ENCODE assay signal across 16 cellular contexts in genomic region chr1:160538985-160539651, GRCh38. TPM values are rescaled to one million over a fixed set of nuclear protein-coding genes. Genes with fewer than 3 reads are reported as not detected.
DNase-seq lines count a peak whose midpoint lies in the region; ATAC-seq, FAIRE-seq and TF ChIP-seq lines count a peak whose summit lies in the region.
"Had no signal": no experiment of that assay in that cellular context is flagged by ENCODE, and none has a peak within 500 bp of the region (broad histone marks: within the 10 kb centered on the region; RNA-seq: fewer than 3 reads in every experiment).

No MANE protein-coding gene starts in this region.

- H3K4me2 ChIP-seq in BLaER1 treated with 17β-estradiol and CSF1 and Interleukin-3, amounts not matched to agents 10 nM and 100 nM, result peak overlapping the region; percentile 69 to 96 (median 78)
- peak overlapping the region; percentile 71 for H3K4me2 ChIP-seq in HepG2 (ENCODE audit: low read depth, low read length)

- CTCF ChIA-PET in HepG2 (lab: Yijun Ruan, JAX; ENCODE audit: low intra/inter-chr PET ratio, low total read pairs), result no interaction called here

- H4K20me1 ChIP-seq in BLaER1 treated with 17β-estradiol and CSF1 and Interleukin-3, amounts not matched to agents 10 nM and 100 nM, result no peaks in the 10 kb centered on the region
- H4K20me1 ChIP-seq in HepG2 (ENCODE audit: insufficient read depth, low read length), result no peaks in the 10 kb centered on the region

- in situ Hi-C loops in HepG2 (cut with HindIII; ENCODE audit: extremely low pct_ligation_motif_present, low pct_unique_long_range_greater_than_20kb), result no loop called here

- TF ChIP-seq POLR2A in HepG2 (IDR thresholded peaks at IDR 0.05; ENCODE audit: insufficient read depth in 1 of 2, low read depth in 2 of 2, low read length in 2 of 2) (no peak), suprapubic skin (IDR thresholded peaks at IDR 0.05) (no peak)

- peak overlapping the region; percentile 38 for H3K4me3 Mint-ChIP-seq in activated T-helper 1 cell treated with anti-CD3 and anti-CD28 coated beads, Interleukin-12 subunit alpha, Interleukin-12 subunit beta, Interleukin-2, Interleukin-4 antibody, amounts not matched to agents 30 ng/mL and 10 ng/mL and 1 ng/mL, durations not matched to agents 14 hours and 24 hours and 36 hours

- H3K27me3 Mint-ChIP-seq in activated T-helper 1 cell treated with anti-CD3 and anti-CD28 coated beads, Interleukin-12 subunit alpha, Interleukin-12 subunit beta, Interleukin-2, Interleukin-4 antibody, amounts not matched to agents 30 ng/mL and 10 ng/mL and 1 ng/mL, durations not matched to agents 14 hours and 24 hours and 36 hours (ENCODE audit: insufficient read depth), result no peaks in the 10 kb centered on the region

- WGBS in HepG2 (ENCODE audit: low lambda C conversion rate), result 8% methylated on average over 5 of the region's 5 CpGs
- WGBS in suprapubic skin, result 66% methylated on average over 5 of the region's 5 CpGs

- TF ChIP-seq EP300 in HepG2 (IDR thresholded peaks at IDR 0.05; ENCODE audit: low read depth in 2 of 2, low read length in 2 of 2) (no peak; a peak in 1 of 4 replicates), HepG2 (CRISPR knock-in tag; IDR thresholded peaks at IDR 0.05; ENCODE audit: borderline replicate concordance) (no peak), suprapubic skin (IDR thresholded peaks at IDR 0.05) (no peak)

- H2AFZ ChIP-seq in HepG2 (ENCODE audit: low read length), result no peak overlapping the region

- peaks cover 23 to 41% (median 30%) of the 10 kb centered on the region in 11 experiments for H3K9me3 ChIP-seq in BLaER1 treated with 17β-estradiol and CSF1 and Interleukin-3, amounts not matched to agents 10 nM and 100 nM (replicated peaks in 1 of 11)
- peaks cover 11% of the 10 kb centered on the region for H3K9me3 ChIP-seq in HepG2 (ENCODE audit: low read length)
- peaks cover 16% of the 10 kb centered on the region for H3K9me3 ChIP-seq in suprapubic skin

- H3K4me1 ChIP-seq in BLaER1 treated with 17β-estradiol and CSF1 and Interleukin-3, amounts not matched to agents 10 nM and 100 nM, result peaks cover 36 to 51% (median 41%) of the 10 kb centered on the region in 10 experiments
- H3K4me1 ChIP-seq in HepG2 (ENCODE audit: insufficient read depth, low read length) (peaks cover 47% of the 10 kb centered on the region), suprapubic skin (no peaks in the 10 kb centered on the region)
- H3K4me1 ChIP-seq: sigmoid colon had no signal

- no peak for TF ChIP-seq RAD21 in HepG2 (CRISPR knock-in tag; IDR thresholded peaks at IDR 0.05)

- intact Hi-C loops in activated T-helper 1 cell treated with anti-CD3 and anti-CD28 coated beads, Interleukin-12 subunit alpha, Interleukin-12 subunit beta, Interleukin-2, Interleukin-4 antibody, amounts not matched to agents 30 ng/mL and 10 ng/mL and 1 ng/mL, durations not matched to agents 14 hours and 24 hours and 36 hours (cut with micrococcal nuclease), result no loop called here
- intact Hi-C loops in HepG2 (cut with micrococcal nuclease; ENCODE audit: unreplicated experiment), result no loop called here

- H3K4me1 Mint-ChIP-seq in activated T-helper 1 cell treated with anti-CD3 and anti-CD28 coated beads, Interleukin-12 subunit alpha, Interleukin-12 subunit beta, Interleukin-2, Interleukin-4 antibody, amounts not matched to agents 30 ng/mL and 10 ng/mL and 1 ng/mL, durations not matched to agents 14 hours and 24 hours and 36 hours (ENCODE audit: low read depth), result peaks cover 39% of the 10 kb centered on the region

- H3K79me2 ChIP-seq in HepG2 (ENCODE audit: insufficient read depth, low read length), result no peaks in the 10 kb centered on the region

- H3K4me3 ChIP-seq in BLaER1 treated with 17β-estradiol and CSF1 and Interleukin-3, amounts not matched to agents 10 nM and 100 nM, result no peak overlapping the region
- H3K4me3 ChIP-seq in HepG2 (replicated peaks in 1 of 3; ENCODE audit: insufficient read depth in 1 of 3, low read depth in 2 of 3, low read length in 3 of 3) (peak overlapping the region in 1 of 3 experiments; percentile 21; a peak in 1 of 6 replicates), suprapubic skin (no peak overlapping the region)
- H3K4me3 ChIP-seq: heart right ventricle, sigmoid colon had no signal

- no peak for DNase-seq in GM18507 (ENCODE audit: extremely low spot score, insufficient read length, low read depth)
- DNase-seq in activated T-helper 1 cell treated with anti-CD3 and anti-CD28 coated beads, Interleukin-12 subunit alpha, Interleukin-12 subunit beta, Interleukin-2, Interleukin-4 antibody, amounts not matched to agents 30 ng/mL and 10 ng/mL and 1 ng/mL, durations not matched to agents 14 hours and 24 hours and 36 hours (ENCODE audit: low spot score), result no peak
- DNase-seq in HepG2 (ENCODE audit: low spot score), result peak; percentile 81
- DNase-seq in SW 1271 (lab: John Stamatoyannopoulos, UW), result no peak
- no peak for DNase-seq in suprapubic skin (ENCODE audit: low spot score in 2 of 2)
- DNase-seq in GOT3 (lab: John Stamatoyannopoulos, UW), result no peak
- no peak for DNase-seq in GM19239 (ENCODE audit: insufficient read length, low spot score)
- DNase-seq: activated CD4-positive, CD25-positive, alpha-beta regulatory T cell; effector CD4-positive, alpha-beta T cell; HCEC 1CT; heart right ventricle; IMR-90; midbrain; sigmoid colon had no signal

- TF ChIP-seq CTCF in HepG2 (CRISPR knock-in tag; IDR thresholded peaks at IDR 0.05), result no peak
- no peak for TF ChIP-seq CTCF in suprapubic skin (IDR thresholded peaks at IDR 0.05)

- peak overlapping the region; percentile 53 for H3K27ac Mint-ChIP-seq in activated T-helper 1 cell treated with anti-CD3 and anti-CD28 coated beads, Interleukin-12 subunit alpha, Interleukin-12 subunit beta, Interleukin-2, Interleukin-4 antibody, amounts not matched to agents 30 ng/mL and 10 ng/mL and 1 ng/mL, durations not matched to agents 14 hours and 24 hours and 36 hours

- no TSS peak for BruUV-seq in HepG2 (replicated peaks; lab: Mats Ljungman, UMichigan)

- POLR2A ChIA-PET in HepG2 (lab: Yijun Ruan, JAX), result no interaction called here

- peak; percentile 70 for FAIRE-seq in GM18507 (lab: Jason Lieb, UNC)
- FAIRE-seq in HepG2 (lab: Jason Lieb, UNC), result peak; percentile 81
- FAIRE-seq in GM19239 (lab: Jason Lieb, UNC), result no peak

- H3K9me3 Mint-ChIP-seq in activated T-helper 1 cell treated with anti-CD3 and anti-CD28 coated beads, Interleukin-12 subunit alpha, Interleukin-12 subunit beta, Interleukin-2, Interleukin-4 antibody, amounts not matched to agents 30 ng/mL and 10 ng/mL and 1 ng/mL, durations not matched to agents 14 hours and 24 hours and 36 hours, result peaks cover 25% of the 10 kb centered on the region

- H3K36me3 ChIP-seq in BLaER1 treated with 17β-estradiol and CSF1 and Interleukin-3, amounts not matched to agents 10 nM and 100 nM, result peaks cover 0 to 10% (median under 1%) of the 10 kb centered on the region in 11 experiments; a peak in 9 of 22 replicates
- H3K36me3 ChIP-seq in HepG2 (replicated peaks in 1 of 2; ENCODE audit: control insufficient read depth in 1 of 2, insufficient read depth in 2 of 2, low read length in 2 of 2), result no peaks in the 10 kb centered on the region
- H3K36me3 ChIP-seq in suprapubic skin, result no peaks in the 10 kb centered on the region
- H3K36me3 ChIP-seq: heart right ventricle, sigmoid colon had no signal

- H3K27me3 ChIP-seq in BLaER1 treated with 17β-estradiol and CSF1 and Interleukin-3, amounts not matched to agents 10 nM and 100 nM, result no peaks in the 10 kb centered on the region
- no peaks in the 10 kb centered on the region for H3K27me3 ChIP-seq in HepG2 (ENCODE audit: control insufficient read depth in 1 of 2, insufficient read depth in 2 of 2, low read length in 2 of 2)
- no peaks in the 10 kb centered on the region for H3K27me3 ChIP-seq in suprapubic skin
- H3K27me3 ChIP-seq: heart right ventricle, sigmoid colon had no signal

- peak; percentile 77 for ATAC-seq in HepG2

- peak overlapping the region in 8 of 11 experiments; percentile 57 to 84 (median 78); a peak in 12 of 22 replicates for H3K27ac ChIP-seq in BLaER1 treated with 17β-estradiol and CSF1 and Interleukin-3, amounts not matched to agents 10 nM and 100 nM
- H3K27ac ChIP-seq in HepG2 (ENCODE audit: extremely low read length, insufficient read depth, low read length) (peak overlapping the region; percentile 36), suprapubic skin (no peak overlapping the region)
- H3K27ac ChIP-seq: sigmoid colon had no signal

- peak overlapping the region in 1 of 11 experiments; percentile 24; a peak in 1 of 22 replicates for H3K9ac ChIP-seq in BLaER1 treated with 17β-estradiol and CSF1 and Interleukin-3, amounts not matched to agents 10 nM and 100 nM
- H3K9ac ChIP-seq in HepG2 (ENCODE audit: insufficient read depth, low read depth, low read length), result no peak overlapping the region

- H3K36me3 Mint-ChIP-seq in activated T-helper 1 cell treated with anti-CD3 and anti-CD28 coated beads, Interleukin-12 subunit alpha, Interleukin-12 subunit beta, Interleukin-2, Interleukin-4 antibody, amounts not matched to agents 30 ng/mL and 10 ng/mL and 1 ng/mL, durations not matched to agents 14 hours and 24 hours and 36 hours (ENCODE audit: low read depth), result peaks cover 20% of the 10 kb centered on the region

RNA-seq across cellular contexts. Expression of gene SLAMF6, which starts 16.1 kb away (rescaled TPM):
- 46.8 and 50.1 TPM in 2 replicates for total RNA-seq in activated T-helper 1 cell treated with anti-CD3 and anti-CD28 coated beads, Interleukin-12 subunit alpha, Interleukin-12 subunit beta, Interleukin-2, Interleukin-4 antibody, amounts not matched to agents 30 ng/mL and 10 ng/mL and 1 ng/mL, durations not matched to agents 14 hours and 24 hours and 36 hours
- total RNA-seq in HepG2 (2016; rRNA removed; fragmentation: Illumina TruSeq; extraction: Trizol), result not detected in 2 replicates
- not detected in 2 replicates for total RNA-seq in HepG2 (2016; cell fraction: cytosol; rRNA removed; fragmentation: Illumina TruSeq; extraction: Trizol; ENCODE audit: low read depth)
- total RNA-seq in HepG2 (2016; cell fraction: insoluble cytoplasmic fraction; rRNA removed; fragmentation: Illumina TruSeq; extraction: Trizol), result not detected in 2 replicates
- total RNA-seq in HepG2 (2016; cell fraction: membrane; rRNA removed; fragmentation: Illumina TruSeq; extraction: Trizol), result not detected in 2 replicates
- total RNA-seq in HepG2 (2016; cell fraction: nucleus; rRNA removed; fragmentation: Illumina TruSeq; extraction: Trizol), result not detected in 2 replicates
- polyA plus RNA-seq in HepG2 (2011; rRNA removed), result not detected in 2 replicates
- polyA plus RNA-seq in HepG2 (2011; cell fraction: cytosol; rRNA removed), result not detected in 2 replicates
- not detected in 2 replicates for polyA plus RNA-seq in HepG2 (2011; cell fraction: nucleus; rRNA removed)
- polyA plus RNA-seq in HepG2 (2012), result not detected in 2 replicates
- not detected in 2 replicates for polyA plus RNA-seq in HepG2 (2016; cell fraction: cytosol; fragmentation: Illumina TruSeq; extraction: Trizol; ENCODE audit: low read depth)
- not detected in 2 replicates for polyA plus RNA-seq in HepG2 (2016; cell fraction: insoluble cytoplasmic fraction; fragmentation: Illumina TruSeq; extraction: Trizol; ENCODE audit: low read depth)
- not detected in 2 replicates for polyA plus RNA-seq in HepG2 (2016; cell fraction: membrane; fragmentation: Illumina TruSeq; extraction: Trizol; ENCODE audit: low read depth)
- polyA plus RNA-seq in HepG2 (2016; cell fraction: nucleus; fragmentation: Illumina TruSeq; extraction: Trizol; ENCODE audit: insufficient read depth, low read depth), result not detected in 2 replicates
- polyA minus RNA-seq in HepG2 (2011; rRNA and poly(A)+ RNA removed; ENCODE audit: low replicate concordance), result not detected in 2 replicates
- not detected in 2 replicates for polyA minus RNA-seq in HepG2 (2011; cell fraction: cytosol; rRNA and poly(A)+ RNA removed)
- polyA minus RNA-seq in HepG2 (2011; cell fraction: nucleus; rRNA and poly(A)+ RNA removed), result not detected in 2 replicates
- total RNA-seq in suprapubic skin, result 1 to 10 TPM in 1 of 4 donors, under 1 TPM in 1, not detected in 2; 0.80 to 1.0 TPM
- total RNA-seq: IMR-90, RPMI7951 had no signal
- polyA plus RNA-seq: IMR-90 had no signal

RNA-seq across cellular contexts. Expression of gene CD84, which starts 40.2 kb away (rescaled TPM):
- 16.3 and 17.2 TPM in 2 replicates for total RNA-seq in activated T-helper 1 cell treated with anti-CD3 and anti-CD28 coated beads, Interleukin-12 subunit alpha, Interleukin-12 subunit beta, Interleukin-2, Interleukin-4 antibody, amounts not matched to agents 30 ng/mL and 10 ng/mL and 1 ng/mL, durations not matched to agents 14 hours and 24 hours and 36 hours
- total RNA-seq in HepG2 (2016; rRNA removed; fragmentation: Illumina TruSeq; extraction: Trizol) (not detected in 2 replicates), suprapubic skin (1 to 10 TPM; 1.2 to 9.0 (median 2.3) TPM)
- not detected in 2 replicates for total RNA-seq in HepG2 (2016; cell fraction: cytosol; rRNA removed; fragmentation: Illumina TruSeq; extraction: Trizol; ENCODE audit: low read depth)
- total RNA-seq in HepG2 (2016; cell fraction: insoluble cytoplasmic fraction; rRNA removed; fragmentation: Illumina TruSeq; extraction: Trizol), result not detected in 2 replicates
- total RNA-seq in HepG2 (2016; cell fraction: membrane; rRNA removed; fragmentation: Illumina TruSeq; extraction: Trizol), result not detected in 2 replicates
- total RNA-seq in HepG2 (2016; cell fraction: nucleus; rRNA removed; fragmentation: Illumina TruSeq; extraction: Trizol), result not detected in 2 replicates
- polyA plus RNA-seq in HepG2 (2011; rRNA removed), result not detected in 2 replicates
- polyA plus RNA-seq in HepG2 (2011; cell fraction: cytosol; rRNA removed), result not detected in 2 replicates
- polyA plus RNA-seq in HepG2 (2011; cell fraction: nucleus; rRNA removed), result not detected in 2 replicates
- not detected in 2 replicates for polyA plus RNA-seq in HepG2 (2012)
- not detected in 2 replicates for polyA plus RNA-seq in HepG2 (2016; cell fraction: cytosol; fragmentation: Illumina TruSeq; extraction: Trizol; ENCODE audit: low read depth)
- not detected in 2 replicates for polyA plus RNA-seq in HepG2 (2016; cell fraction: insoluble cytoplasmic fraction; fragmentation: Illumina TruSeq; extraction: Trizol; ENCODE audit: low read depth)
- polyA plus RNA-seq in HepG2 (2016; cell fraction: membrane; fragmentation: Illumina TruSeq; extraction: Trizol; ENCODE audit: low read depth), result not detected in 2 replicates
- polyA plus RNA-seq in HepG2 (2016; cell fraction: nucleus; fragmentation: Illumina TruSeq; extraction: Trizol; ENCODE audit: insufficient read depth, low read depth), result not detected in 2 replicates
- not detected in 2 replicates for polyA minus RNA-seq in HepG2 (2011; rRNA and poly(A)+ RNA removed; ENCODE audit: low replicate concordance)
- not detected in 2 replicates for polyA minus RNA-seq in HepG2 (2011; cell fraction: cytosol; rRNA and poly(A)+ RNA removed)
- not detected in 2 replicates for polyA minus RNA-seq in HepG2 (2011; cell fraction: nucleus; rRNA and poly(A)+ RNA removed)
- total RNA-seq: IMR-90, RPMI7951 had no signal
- polyA plus RNA-seq: IMR-90 had no signal

Comparison
In these comparisons a context has a peak if more than half of its experiments do, and no peak if none do; other contexts are left out.
1. RNA of gene SLAMF6, which starts 16.1 kb away (total RNA-seq): 46.8 to 50.1 TPM in activated T-helper 1 cell treated with anti-CD3 and anti-CD28 coated beads, Interleukin-12 subunit alpha, Interleukin-12 subunit beta, Interleukin-2, Interleukin-4 antibody, amounts not matched to agents 30 ng/mL and 10 ng/mL and 1 ng/mL, durations not matched to agents 14 hours and 24 hours and 36 hours; 0.80 to 1.0 TPM in suprapubic skin and not detected in HepG2; every median in the first group is over 10 times any median in the second.